Comparison of ENCODE assay signal across 1 cellular context in the genomic region with DNA sequence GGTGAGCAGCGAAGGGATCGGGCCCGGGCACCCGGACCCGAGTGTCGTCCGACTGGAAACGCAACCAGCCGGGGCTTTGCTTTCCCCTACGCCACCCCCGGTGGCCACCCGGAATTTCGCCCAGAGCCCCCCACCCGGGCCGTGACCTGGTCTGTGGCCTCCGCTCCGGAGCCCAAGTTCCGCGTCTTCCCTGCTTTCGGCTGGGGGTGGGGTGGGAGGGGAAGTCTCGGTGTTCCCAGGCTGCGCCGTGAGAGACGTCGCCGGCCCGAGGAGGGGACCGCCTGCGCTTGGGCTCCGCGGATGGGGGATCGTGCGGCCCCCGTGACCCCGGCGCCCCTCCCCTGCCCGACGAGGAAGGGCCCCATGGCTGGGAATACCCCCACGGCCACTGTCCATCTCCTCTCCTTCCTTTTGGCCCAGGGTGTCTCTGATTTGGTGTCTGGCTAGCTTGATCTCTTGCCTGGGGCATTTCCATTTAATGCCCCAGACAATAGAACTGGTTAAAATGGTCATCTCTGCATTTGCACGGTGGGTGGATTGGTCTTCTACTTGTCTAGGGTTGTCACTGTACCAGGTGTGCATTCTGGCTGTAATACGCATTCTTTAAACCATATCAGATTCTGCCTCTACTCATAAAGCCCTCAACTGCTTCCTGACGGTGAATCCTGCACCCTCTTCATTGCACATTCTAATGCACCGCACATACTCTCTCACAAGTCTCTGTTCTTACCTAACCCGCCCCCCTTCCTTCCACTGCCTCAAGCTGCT.
TF ChIP-seq lines count a peak whose summit lies in the region.

No MANE protein-coding gene starts in this region.

TF ChIP-seq in WTC11, 78 proteins besides CTCF, POLR2A, EP300 and RAD21 (continued from another document):
- TF ChIP-seq PRDM15 (CRISPR knock-in tag; IDR thresholded peaks at IDR 0.05) = peak; percentile 61; the same call in 1 of the 2 replicates
- TF ChIP-seq TCF7 (CRISPR knock-in tag; IDR thresholded peaks at IDR 0.05; ENCODE audit: low read depth) = 0 out of 2 replicates have a peak, but pooled peaks have one; percentile 14
- TF ChIP-seq SMAD4 (CRISPR knock-in tag; IDR thresholded peaks at IDR 0.05) = no peak
TF ChIP-seq in WTC11: peak in this region for 3.
